In the genomic region with DNA sequence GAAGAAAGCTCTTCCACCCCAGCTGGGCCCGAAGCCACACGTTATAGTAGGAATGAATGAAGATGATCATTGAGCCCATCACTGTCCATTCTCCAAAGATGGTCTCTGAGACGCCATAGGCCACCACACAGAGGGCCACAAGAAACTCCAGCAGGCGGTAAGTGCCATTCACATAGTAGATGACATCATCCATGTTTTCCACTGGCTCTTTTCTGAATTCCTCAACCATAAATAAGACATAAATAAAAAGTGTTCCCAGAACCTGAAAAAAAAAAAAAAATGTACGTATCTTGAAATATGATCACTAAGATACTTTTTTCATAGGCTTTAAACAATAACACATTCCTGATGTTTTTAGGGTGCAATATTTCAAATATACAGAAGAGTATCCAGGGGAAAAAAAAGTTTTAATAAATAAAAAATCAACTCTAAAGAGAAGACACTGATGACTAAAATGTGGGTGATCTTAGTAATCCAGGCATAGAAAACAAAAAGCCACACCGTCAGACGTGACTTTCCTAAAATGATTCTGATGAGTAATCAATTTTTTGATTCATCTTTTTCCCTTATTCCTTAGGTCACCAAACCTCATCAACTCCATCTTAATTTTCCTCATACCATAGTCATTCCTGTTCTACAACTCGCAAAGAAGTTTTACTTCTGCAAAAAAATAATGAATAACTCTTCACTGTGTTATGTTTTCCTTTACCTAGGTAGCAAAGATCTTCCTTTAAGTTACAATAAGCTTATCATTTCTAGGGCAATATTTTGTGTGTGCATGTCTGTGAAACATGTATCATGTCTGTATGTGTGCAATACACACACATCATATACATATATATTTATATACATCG, we compare ENCODE assay signal across 20 cellular contexts. TPM values are rescaled to one million over a fixed set of nuclear protein-coding genes. Genes with fewer than 3 reads are reported as not detected.
DNase-seq lines count a peak whose midpoint lies in the region; ATAC-seq, FAIRE-seq and TF ChIP-seq lines count a peak whose summit lies in the region.
"Had no signal": no experiment of that assay in that cellular context is flagged by ENCODE, and none has a peak within 500 bp of the region (broad histone marks: within the 10 kb centered on the region; RNA-seq: fewer than 3 reads in every experiment).

No MANE protein-coding gene starts in this region.

- WGBS in HepG2 (ENCODE audit: low lambda C conversion rate) = 96% methylated on average over 9 of the region's 9 CpGs
- WGBS in right lobe of liver (ENCODE audit: insufficient coverage, low coverage, low lambda C conversion rate, missing lambda C conversion rate) = 90% methylated on average over 9 of the region's 9 CpGs
- 91% methylated on average over 9 of the region's 9 CpGs; no CpG with 5 or more reads in 1 of the 2 experiments for WGBS in H1 (ENCODE audit: extremely low coverage in 1 of 2, insufficient coverage in 1 of 2, insufficient read length in 1 of 2, insufficient replicate concordance in 2 of 2, low coverage in 1 of 2, low lambda C conversion rate in 2 of 2, missing lambda C conversion rate in 1 of 2), 2 experiments

- H3K79me1 ChIP-seq in H1 (ENCODE audit: low read depth, low read length) = no peaks in the 10 kb centered on the region

- H3K23me2 ChIP-seq in H1 (ENCODE audit: low read depth, low read length) = no peaks in the 10 kb centered on the region

- H2AFZ ChIP-seq in HepG2 (ENCODE audit: low read length) (no peak overlapping the region), H1 (ENCODE audit: low read length) (no peak overlapping the region)

- H3K4me2 ChIP-seq in HepG2 (ENCODE audit: low read depth, low read length) = no peak overlapping the region
- H3K4me2 ChIP-seq in H1 (ENCODE audit: insufficient read depth in 1 of 2, low read depth in 2 of 2, low read length in 2 of 2) = no peak overlapping the region

- TF ChIP-seq POLR2A in HepG2 (IDR thresholded peaks at IDR 0.05; ENCODE audit: insufficient read depth in 1 of 2, low read depth in 2 of 2, low read length in 2 of 2) (no peak), right lobe of liver (IDR thresholded peaks at IDR 0.05) (no peak), H1 (IDR thresholded peaks at IDR 0.05; ENCODE audit: control extremely low read depth in 1 of 2, low read depth in 2 of 2, low read length in 2 of 2) (no peak)

- no peak overlapping the region for H3K4ac ChIP-seq in H1 (replicated peaks; ENCODE audit: insufficient read length, low read depth, low read length)

- H2BK20ac ChIP-seq in H1 (ENCODE audit: low read length) = no peak overlapping the region

- no peak overlapping the region for H4K8ac ChIP-seq in H1 (ENCODE audit: extremely low read depth, insufficient read depth, low read length)

- no peak for TF ChIP-seq RAD21 in HepG2 (CRISPR knock-in tag; IDR thresholded peaks at IDR 0.05)
- TF ChIP-seq RAD21 in H1 (IDR thresholded peaks at IDR 0.05 in 1 of 2, conservative IDR thresholded peaks at IDR 0.05 in 1 of 2; ENCODE audit: low read depth in 2 of 2, low read length in 2 of 2) = no peak

- ATAC-seq in HepG2 (no peak), right lobe of liver (no peak), GM18870 (IDR thresholded peaks at IDR 0.05; ENCODE audit: unreplicated experiment) (no peak)
- ATAC-seq: psoas muscle had no signal

- BruUV-seq in HepG2 (replicated peaks; lab: Mats Ljungman, UMichigan) = no TSS peak

- peaks cover 68% of the 10 kb centered on the region for H3K36me3 Mint-ChIP-seq in stimulated activated naive CD8-positive, alpha-beta T cell treated with anti-CD3 and anti-CD28 coated beads, Interleukin-15, Interleukin-2, amounts not matched to agents 100 ng/mL and 50 ng/mL, for 24 hours (ENCODE audit: low read depth)

- H3K23ac ChIP-seq in H1 (ENCODE audit: insufficient read length) = no peak overlapping the region

- no peak overlapping the region for H2AK5ac ChIP-seq in H1 (ENCODE audit: low read depth, low read length)

- no peaks in the 10 kb centered on the region for H3K9me3 Mint-ChIP-seq in stimulated activated naive CD8-positive, alpha-beta T cell treated with anti-CD3 and anti-CD28 coated beads, Interleukin-15, Interleukin-2, amounts not matched to agents 100 ng/mL and 50 ng/mL, for 24 hours
- H3K9me3 Mint-ChIP-seq: activated CD4-positive, alpha-beta T cell treated with anti-CD3 and anti-CD28 coated beads, Interleukin-2, amount 10 ng/mL, durations not matched to agents 7 days and 5 days; mesothelial cell of epicardium; neural crest cell had no signal

- H3K4me1 ChIP-seq in HepG2 (ENCODE audit: insufficient read depth, low read length) (no peaks in the 10 kb centered on the region), right lobe of liver (no peaks in the 10 kb centered on the region), H1 (replicated peaks in 1 of 4; ENCODE audit: control insufficient read depth in 3 of 4, insufficient read depth in 4 of 4, low read length in 3 of 4) (no peaks in the 10 kb centered on the region)
- H3K4me1 ChIP-seq: psoas muscle, testis had no signal

- H3K9ac ChIP-seq in HepG2 (ENCODE audit: insufficient read depth, low read depth, low read length) (no peak overlapping the region), H1 (replicated peaks in 1 of 4; ENCODE audit: extremely low read depth in 1 of 4, low read depth in 3 of 4, low read length in 3 of 4) (no peak overlapping the region)

- peak overlapping the region; percentile 92 for H3K27ac Mint-ChIP-seq in stimulated activated naive CD8-positive, alpha-beta T cell treated with anti-CD3 and anti-CD28 coated beads, Interleukin-15, Interleukin-2, amounts not matched to agents 100 ng/mL and 50 ng/mL, for 24 hours
- H3K27ac Mint-ChIP-seq: activated CD4-positive, alpha-beta T cell treated with anti-CD3 and anti-CD28 coated beads, Interleukin-2, amount 10 ng/mL, durations not matched to agents 7 days and 5 days; B cell; mesothelial cell of epicardium had no signal

- no peak overlapping the region for H2BK15ac ChIP-seq in H1 (ENCODE audit: low read length)

- no peak overlapping the region for H4K91ac ChIP-seq in H1 (replicated peaks; ENCODE audit: insufficient read length, low read length)

- H3K56ac ChIP-seq in H1 (replicated peaks; ENCODE audit: insufficient read length, low read depth, low read length) = no peak overlapping the region

- H3K27ac ChIP-seq in HepG2 (ENCODE audit: extremely low read length, insufficient read depth, low read length) (no peak overlapping the region), right lobe of liver (no peak overlapping the region), H1 (ENCODE audit: low read depth, low read length) (no peak overlapping the region)
- H3K27ac ChIP-seq: psoas muscle, testis had no signal

- H3K36me3 ChIP-seq in HepG2 (replicated peaks in 1 of 2; ENCODE audit: control insufficient read depth in 1 of 2, insufficient read depth in 2 of 2, low read length in 2 of 2) = peaks cover 4 to 51% of the 10 kb centered on the region in 2 experiments
- H3K36me3 ChIP-seq in right lobe of liver = peaks cover 0 to 46% (median 12%) of the 10 kb centered on the region in 4 donors
- peaks cover 0 to 21% (median 5%) of the 10 kb centered on the region in 4 experiments; a peak in 5 of 8 replicates for H3K36me3 ChIP-seq in H1 (ENCODE audit: control insufficient read depth in 2 of 4, insufficient read depth in 4 of 4, low read length in 3 of 4)

- FAIRE-seq in HepG2 (lab: Jason Lieb, UNC) (no peak), H1 (lab: Jason Lieb, UNC) (no peak)
- FAIRE-seq: GM12892 had no signal

- no peak overlapping the region for H3K4me3 ChIP-seq in HepG2 (replicated peaks in 1 of 3; ENCODE audit: insufficient read depth in 1 of 3, low read depth in 2 of 3, low read length in 3 of 3)
- H3K4me3 ChIP-seq in right lobe of liver = no peak overlapping the region
- H3K4me3 ChIP-seq in H1 (ENCODE audit: extremely low read depth in 1 of 4, insufficient read depth in 2 of 4, low read depth in 3 of 4, low read length in 4 of 4) = no peak overlapping the region
- H3K4me3 ChIP-seq: psoas muscle, testis had no signal

- H4K20me1 ChIP-seq in HepG2 (ENCODE audit: insufficient read depth, low read length) (0 out of 2 replicates have a peak, but pooled peaks cover 5% of the 10 kb centered on the region), H1 (replicated peaks in 1 of 2; ENCODE audit: control insufficient read depth in 1 of 2, insufficient read depth in 2 of 2, low read length in 2 of 2) (peaks cover 0 to under 1% of the 10 kb centered on the region in 2 experiments)

- POLR2A ChIA-PET in HepG2 (lab: Yijun Ruan, JAX) = no interaction called here
- POLR2A ChIA-PET in H1 (lab: Charles Lee; ENCODE audit: partially characterized antibody) = interaction anchor here (1.2 kb wide), 1 partner anchor 14 kb away, joined by 3 read pairs; no protein-coding TSS in a partner anchor

- no peak overlapping the region for H3K14ac ChIP-seq in H1 (ENCODE audit: insufficient read length)

- no peak overlapping the region for H3K18ac ChIP-seq in H1 (ENCODE audit: extremely low read depth, low read length)

- CTCF ChIA-PET in HepG2 (lab: Yijun Ruan, JAX; ENCODE audit: low intra/inter-chr PET ratio, low total read pairs) = no interaction called here
- CTCF ChIA-PET in H1 (lab: Charles Lee; ENCODE audit: partially characterized antibody) = interaction anchor here (0.7 kb wide), 1 partner anchor 273 kb away, joined by 3 read pairs; no protein-coding TSS in a partner anchor

- H3K79me2 ChIP-seq in HepG2 (ENCODE audit: insufficient read depth, low read length) (no peaks in the 10 kb centered on the region), H1 (ENCODE audit: control insufficient read depth in 1 of 2, insufficient read depth in 2 of 2, low read length in 2 of 2) (no peaks in the 10 kb centered on the region)

- intact Hi-C loops in HepG2 (cut with micrococcal nuclease; ENCODE audit: unreplicated experiment) (no loop called here), right lobe of liver (cut with DNase I) (no loop called here)

- TF ChIP-seq EP300 in HepG2 (IDR thresholded peaks at IDR 0.05; ENCODE audit: low read depth in 2 of 2, low read length in 2 of 2) (no peak), HepG2 (CRISPR knock-in tag; IDR thresholded peaks at IDR 0.05; ENCODE audit: borderline replicate concordance) (no peak), H1 (IDR thresholded peaks at IDR 0.05; ENCODE audit: borderline replicate concordance in 1 of 2, low read depth in 2 of 2, low read length in 2 of 2) (no peak)

- H2BK5ac ChIP-seq in H1 (ENCODE audit: low read depth, low read length) = no peak overlapping the region

- TF ChIP-seq CTCF in HepG2 (CRISPR knock-in tag; IDR thresholded peaks at IDR 0.05) (no peak), right lobe of liver (IDR thresholded peaks at IDR 0.05) (no peak), H1 (IDR thresholded peaks at IDR 0.05; ENCODE audit: control extremely low read depth in 1 of 3, insufficient read depth in 1 of 3, low read depth in 1 of 3, low read length in 3 of 3) (no peak)

- H3K4me3 Mint-ChIP-seq in stimulated activated naive CD8-positive, alpha-beta T cell treated with anti-CD3 and anti-CD28 coated beads, Interleukin-15, Interleukin-2, amounts not matched to agents 100 ng/mL and 50 ng/mL, for 24 hours = peak overlapping the region; percentile 42
- H3K4me3 Mint-ChIP-seq: activated CD4-positive, alpha-beta T cell treated with anti-CD3 and anti-CD28 coated beads, Interleukin-2, amount 10 ng/mL, durations not matched to agents 7 days and 5 days; B cell; mesothelial cell of epicardium; neural crest cell had no signal

- no peak overlapping the region for H2BK12ac ChIP-seq in H1 (ENCODE audit: low read depth, low read length)

- no peak for DNase-seq in HepG2 (ENCODE audit: low spot score)
- no peak for DNase-seq in right lobe of liver
- peak; percentile 7 for DNase-seq in NCI-H69 (lab: John Stamatoyannopoulos, UW)
- DNase-seq in H1 (ENCODE audit: low read depth in 1 of 2, low spot score in 2 of 2) = no peak
- no peak for DNase-seq in hypothalamus (lab: John Stamatoyannopoulos, UW)
- DNase-seq: activated CD4-positive, alpha-beta T cell treated with anti-CD3 and anti-CD28 coated beads, Interleukin-2, amount 10 ng/mL, durations not matched to agents 7 days and 5 days; anterior cingulate cortex; Calu3; NCI-H1105; NCI-H2081 treated with DMSO at 0.1 percent for 48 hours; NCI-H524 treated with DMSO at 0.1 percent for 48 hours; psoas muscle; stimulated activated CD4-positive, alpha-beta T cell treated with anti-CD3 and anti-CD28 coated beads, Interleukin-4, amount 100 ng/mL, for 4 hours; testis had no signal

- no peaks in the 10 kb centered on the region for H3K9me3 ChIP-seq in HepG2 (ENCODE audit: low read length)
- no peaks in the 10 kb centered on the region for H3K9me3 ChIP-seq in right lobe of liver
- no peaks in the 10 kb centered on the region for H3K9me3 ChIP-seq in H1 (ENCODE audit: insufficient read depth in 2 of 2, low read depth in 1 of 2, low read length in 1 of 2)
- H3K9me3 ChIP-seq: psoas muscle, testis had no signal

- no peak overlapping the region for H2BK120ac ChIP-seq in H1 (replicated peaks; ENCODE audit: low read depth, low read length)

- H3K27me3 Mint-ChIP-seq in stimulated activated naive CD8-positive, alpha-beta T cell treated with anti-CD3 and anti-CD28 coated beads, Interleukin-15, Interleukin-2, amounts not matched to agents 100 ng/mL and 50 ng/mL, for 24 hours = no peaks in the 10 kb centered on the region
- H3K27me3 Mint-ChIP-seq: activated CD4-positive, alpha-beta T cell treated with anti-CD3 and anti-CD28 coated beads, Interleukin-2, amount 10 ng/mL, durations not matched to agents 7 days and 5 days; B cell had no signal

- H3K27me3 ChIP-seq in HepG2 (ENCODE audit: control insufficient read depth in 1 of 2, insufficient read depth in 2 of 2, low read length in 2 of 2) = no peaks in the 10 kb centered on the region; a peak in 1 of 5 replicates
- H3K27me3 ChIP-seq in right lobe of liver = no peaks in the 10 kb centered on the region
- no peaks in the 10 kb centered on the region for H3K27me3 ChIP-seq in H1 (replicated peaks in 1 of 4; ENCODE audit: control insufficient read depth in 3 of 4, extremely low read depth in 1 of 4, insufficient read depth in 3 of 4, low read length in 3 of 4)
- H3K27me3 ChIP-seq: testis had no signal

- H3K4me1 Mint-ChIP-seq in stimulated activated naive CD8-positive, alpha-beta T cell treated with anti-CD3 and anti-CD28 coated beads, Interleukin-15, Interleukin-2, amounts not matched to agents 100 ng/mL and 50 ng/mL, for 24 hours (ENCODE audit: low read depth) = peaks cover 71% of the 10 kb centered on the region
- H3K4me1 Mint-ChIP-seq: mesothelial cell of epicardium, neural crest cell had no signal

- in situ Hi-C loops in HepG2 (cut with HindIII; ENCODE audit: extremely low pct_ligation_motif_present, low pct_unique_long_range_greater_than_20kb) = no loop called here

- H4K5ac ChIP-seq in H1 (ENCODE audit: insufficient read length, low read depth, low read length) = no peak overlapping the region

RNA-seq across cellular contexts. Expression of a gene that starts 47.8 kb away (rescaled TPM):
- total RNA-seq in HepG2 (2016; rRNA removed; fragmentation: Illumina TruSeq; extraction: Trizol) = 17.5 and 24.6 TPM in 2 replicates
- 8.6 and 11.6 TPM in 2 replicates for total RNA-seq in HepG2 (2016; cell fraction: cytosol; rRNA removed; fragmentation: Illumina TruSeq; extraction: Trizol; ENCODE audit: low read depth)
- 16.8 and 25.9 TPM in 2 replicates for total RNA-seq in HepG2 (2016; cell fraction: insoluble cytoplasmic fraction; rRNA removed; fragmentation: Illumina TruSeq; extraction: Trizol)
- 22.1 and 23.1 TPM in 2 replicates for total RNA-seq in HepG2 (2016; cell fraction: membrane; rRNA removed; fragmentation: Illumina TruSeq; extraction: Trizol)
- total RNA-seq in HepG2 (2016; cell fraction: nucleus; rRNA removed; fragmentation: Illumina TruSeq; extraction: Trizol) = 26.1 and 27.7 TPM in 2 replicates
- polyA plus RNA-seq in HepG2 (2011; rRNA removed) = 21.8 and 24.6 TPM in 2 replicates
- 7.3 and 15.5 TPM in 2 replicates for polyA plus RNA-seq in HepG2 (2011; cell fraction: cytosol; rRNA removed)
- polyA plus RNA-seq in HepG2 (2011; cell fraction: nucleus; rRNA removed) = 19.7 and 20.4 TPM in 2 replicates
- polyA plus RNA-seq in HepG2 (2012) = 22.5 and 23.9 TPM in 2 replicates
- 23.7 and 24.5 TPM in 2 replicates for polyA plus RNA-seq in HepG2 (2016; cell fraction: cytosol; fragmentation: Illumina TruSeq; extraction: Trizol; ENCODE audit: low read depth)
- polyA plus RNA-seq in HepG2 (2016; cell fraction: insoluble cytoplasmic fraction; fragmentation: Illumina TruSeq; extraction: Trizol; ENCODE audit: low read depth) = 17.6 and 19.8 TPM in 2 replicates
- 26.8 and 29.2 TPM in 2 replicates for polyA plus RNA-seq in HepG2 (2016; cell fraction: membrane; fragmentation: Illumina TruSeq; extraction: Trizol; ENCODE audit: low read depth)
- polyA plus RNA-seq in HepG2 (2016; cell fraction: nucleus; fragmentation: Illumina TruSeq; extraction: Trizol; ENCODE audit: insufficient read depth, low read depth) = 37.0 and 40.9 TPM in 2 replicates
- 14.3 and 35.2 TPM in 2 replicates for polyA minus RNA-seq in HepG2 (2011; rRNA and poly(A)+ RNA removed; ENCODE audit: low replicate concordance)
- polyA minus RNA-seq in HepG2 (2011; cell fraction: cytosol; rRNA and poly(A)+ RNA removed) = 9.7 and 12.7 TPM in 2 replicates
- 37.2 and 37.9 TPM in 2 replicates for polyA minus RNA-seq in HepG2 (2011; cell fraction: nucleus; rRNA and poly(A)+ RNA removed)
- total RNA-seq in right lobe of liver = 10 to 100 TPM in 5 of 6 experiments, 1 to 10 TPM in 1; 7.2 to 20.9 (median 10.6) TPM
- total RNA-seq in H1 (2021; fragmentation: NEBNext Ultra II Directional; extraction: Animal tissue kit (Norgen Biotek cat#: 25700)) = 70.9 and 72.5 TPM in 2 replicates
- polyA plus RNA-seq in H1 (2011; rRNA removed) = 24.4 and 34.2 TPM in 2 replicates
- 29.9 TPM for polyA plus RNA-seq in H1 (2011; cell fraction: cytosol; rRNA removed)
- polyA plus RNA-seq in H1 (2011; cell fraction: nucleus; rRNA removed) = 11.1 TPM
- polyA plus RNA-seq in H1 (2012, experiment 1 of 2) = 44.0 to 60.3 TPM (median 46.9 TPM) in 4 replicates
- polyA plus RNA-seq in H1 (2012, experiment 2 of 2) = 7.7 TPM
- polyA plus RNA-seq in H1 (2013, experiment 1 of 2) = 42.1 TPM
- polyA plus RNA-seq in H1 (2013, experiment 2 of 2) = 48.5 TPM
- 46.5 and 60.2 TPM in 2 replicates for polyA minus RNA-seq in H1 (2011; rRNA and poly(A)+ RNA removed)
- polyA minus RNA-seq in H1 (2011; cell fraction: cytosol; rRNA and poly(A)+ RNA removed) = 22.0 TPM
- polyA minus RNA-seq in H1 (2011; cell fraction: nucleus; rRNA and poly(A)+ RNA removed) = 21.1 TPM
